Comparison of ENCODE assay signal across 9 cellular contexts in genomic region chr1:65421341-65422174, GRCh38. TPM values are rescaled to one million over a fixed set of nuclear protein-coding genes. Genes with fewer than 3 reads are reported as not detected.
DNase-seq lines count a peak whose midpoint lies in the region; ATAC-seq and TF ChIP-seq lines count a peak whose summit lies in the region.
"Had no signal": no experiment of that assay in that cellular context is flagged by ENCODE, and none has a peak within 500 bp of the region (broad histone marks: within the 10 kb centered on the region; RNA-seq: fewer than 3 reads in every experiment).

No MANE protein-coding gene starts in this region.

- WGBS in ectodermal cell, 2 experiments = 35 to 37% methylated on average over 9 to 14 of the region's 14 CpGs

- H4K20me1 ChIP-seq in DND-41 (ENCODE audit: insufficient read depth, low read length) (no peaks in the 10 kb centered on the region), osteoblast (ENCODE audit: insufficient read depth, low read length) (no peaks in the 10 kb centered on the region)

- peaks cover 20% of the 10 kb centered on the region for H3K36me3 Mint-ChIP-seq in activated CD8-positive, alpha-beta T cell treated with anti-CD3 and anti-CD28 coated beads for 36 hours (ENCODE audit: low read depth)

- peak overlapping the region; percentile 84 for H2AFZ ChIP-seq in DND-41 (ENCODE audit: low read depth, low read length)
- H2AFZ ChIP-seq in osteoblast (ENCODE audit: low read length) = peak overlapping the region; percentile 83

- no peak overlapping the region for H3K4me3 Mint-ChIP-seq in activated CD8-positive, alpha-beta T cell treated with anti-CD3 and anti-CD28 coated beads for 36 hours
- H3K4me3 Mint-ChIP-seq: activated naive CD8-positive, alpha-beta T cell treated with anti-CD3 and anti-CD28 coated beads, Interleukin-2, amount 10 ng/mL, durations not matched to agents 7 days and 5 days had no signal

- peak overlapping the region; percentile 73 for H3K9ac ChIP-seq in DND-41 (ENCODE audit: low read depth, low read length)

- H3K4me1 ChIP-seq in DND-41 (ENCODE audit: insufficient read depth, low read length) (peaks cover 29% of the 10 kb centered on the region), ectodermal cell (ENCODE audit: control insufficient read depth, insufficient read depth, low read length) (peaks cover 8% of the 10 kb centered on the region), osteoblast (ENCODE audit: insufficient read depth, low read length) (peaks cover 58% of the 10 kb centered on the region)

- H3K27me3 ChIP-seq in DND-41 (ENCODE audit: insufficient read depth, low read length, poor library complexity) (no peaks in the 10 kb centered on the region), ectodermal cell (ENCODE audit: control insufficient read depth, insufficient read depth, low read length, poor library complexity, severe bottlenecking) (no peaks in the 10 kb centered on the region), osteoblast (ENCODE audit: insufficient read depth, low read length) (no peaks in the 10 kb centered on the region)

- H3K4me1 Mint-ChIP-seq in activated CD8-positive, alpha-beta T cell treated with anti-CD3 and anti-CD28 coated beads for 36 hours (ENCODE audit: low read depth) = peaks cover 6% of the 10 kb centered on the region

- no peak for ATAC-seq in DND-41 (ENCODE audit: insufficient read depth, low read depth)
- no peak for ATAC-seq in activated CD8-positive, alpha-beta T cell treated with anti-CD3 and anti-CD28 coated beads for 36 hours

- CTCF ChIA-PET in activated CD8-positive, alpha-beta T cell treated with anti-CD3 and anti-CD28 coated beads for 36 hours (lab: Charles Lee) = interaction anchor here (1.0 to 1.5 kb wide), 2 partner anchors 9 to 28 kb away, joined by 3 to 10 read pairs; no protein-coding TSS in a partner anchor

- POLR2A ChIA-PET in activated CD8-positive, alpha-beta T cell treated with anti-CD3 and anti-CD28 coated beads for 36 hours (lab: Charles Lee) = no interaction called here

- H3K4me2 ChIP-seq in DND-41 (ENCODE audit: insufficient read depth, low read length) (peak overlapping the region; percentile 60), osteoblast (ENCODE audit: insufficient read depth, low read length) (peak overlapping the region; percentile 87)

- TF ChIP-seq CTCF in DND-41 (IDR thresholded peaks at IDR 0.05; ENCODE audit: borderline replicate concordance, extremely low read depth, low read length, poor library complexity, severe bottlenecking) (no peak), osteoblast (IDR thresholded peaks at IDR 0.05; ENCODE audit: extremely low read depth, low read depth, low read length) (no peak)
- no peak for TF ChIP-seq CTCF in activated CD8-positive, alpha-beta T cell treated with anti-CD3 and anti-CD28 coated beads for 36 hours (IDR thresholded peaks at IDR 0.05)

- peak overlapping the region; percentile 81 for H3K27ac ChIP-seq in DND-41 (ENCODE audit: low read length)
- peak overlapping the region; percentile 96 for H3K27ac ChIP-seq in ectodermal cell (ENCODE audit: insufficient read depth, low read depth, low read length, poor library complexity, severe bottlenecking)
- H3K27ac ChIP-seq in osteoblast (ENCODE audit: low read depth, low read length) = peak overlapping the region; percentile 93

- intact Hi-C loops in activated CD8-positive, alpha-beta T cell treated with anti-CD3 and anti-CD28 coated beads for 36 hours (cut with micrococcal nuclease) = loop anchor here (5.0 kb wide), 1 partner anchor 169 kb away; no protein-coding TSS in a partner anchor

- H3K27me3 Mint-ChIP-seq in activated CD8-positive, alpha-beta T cell treated with anti-CD3 and anti-CD28 coated beads for 36 hours = no peaks in the 10 kb centered on the region

- H3K4me3 ChIP-seq in DND-41 (ENCODE audit: low read depth in 1 of 2, low read length in 2 of 2) (peak overlapping the region; percentile 70 to 81), ectodermal cell (ENCODE audit: insufficient read depth, low read depth, low read length) (peak overlapping the region; percentile 70), osteoblast (ENCODE audit: insufficient read depth, low read length) (peak overlapping the region; percentile 89)

- no peak overlapping the region for H3K27ac Mint-ChIP-seq in activated CD8-positive, alpha-beta T cell treated with anti-CD3 and anti-CD28 coated beads for 36 hours
- H3K27ac Mint-ChIP-seq: activated naive CD8-positive, alpha-beta T cell treated with anti-CD3 and anti-CD28 coated beads, Interleukin-2, amount 10 ng/mL, durations not matched to agents 7 days and 5 days had no signal

- H3K36me3 ChIP-seq in DND-41 (ENCODE audit: insufficient read depth, low read length) = peaks cover 18% of the 10 kb centered on the region
- peaks cover 8% of the 10 kb centered on the region for H3K36me3 ChIP-seq in ectodermal cell (ENCODE audit: control insufficient read depth, insufficient read depth, low read length)
- peaks cover 12% of the 10 kb centered on the region for H3K36me3 ChIP-seq in osteoblast (ENCODE audit: insufficient read depth, low read length)

- H3K79me2 ChIP-seq in DND-41 (ENCODE audit: insufficient read depth, low read length) = peaks cover 21% of the 10 kb centered on the region
- H3K79me2 ChIP-seq in osteoblast (ENCODE audit: insufficient read depth, low read length) = peaks cover 50% of the 10 kb centered on the region

- DNase-seq in DND-41 (no peak), NCI-H69 (lab: John Stamatoyannopoulos, UW) (peak; percentile 44), osteoblast (ENCODE audit: insufficient read length, low spot score, missing footprints) (peak; percentile 21), NCI-H345 (lab: John Stamatoyannopoulos, UW) (no peak), GOT3 (lab: John Stamatoyannopoulos, UW) (no peak)
- DNase-seq in stimulated activated CD4-positive, alpha-beta T cell treated with anti-CD3 and anti-CD28 coated beads, Interleukin-4, amount 100 ng/mL, for 1 hour = no peak
- no peak for DNase-seq in activated CD8-positive, alpha-beta T cell treated with anti-CD3 and anti-CD28 coated beads for 36 hours
- DNase-seq: activated naive CD8-positive, alpha-beta T cell treated with anti-CD3 and anti-CD28 coated beads, Interleukin-2, amount 10 ng/mL, durations not matched to agents 7 days and 5 days had no signal

- no peaks in the 10 kb centered on the region for H3K9me3 Mint-ChIP-seq in activated CD8-positive, alpha-beta T cell treated with anti-CD3 and anti-CD28 coated beads for 36 hours
- H3K9me3 Mint-ChIP-seq: activated naive CD8-positive, alpha-beta T cell treated with anti-CD3 and anti-CD28 coated beads, Interleukin-2, amount 10 ng/mL, durations not matched to agents 7 days and 5 days had no signal

- H3K9me3 ChIP-seq in DND-41 (ENCODE audit: insufficient read depth, low read length, severe bottlenecking) (no peaks in the 10 kb centered on the region), ectodermal cell (ENCODE audit: control insufficient read depth, low read length) (no peaks in the 10 kb centered on the region), osteoblast (ENCODE audit: low read depth, low read length) (no peaks in the 10 kb centered on the region)

RNA-seq across cellular contexts. Expression of gene LEPR, which starts 1.1 kb away (rescaled TPM):
- polyA plus RNA-seq in ectodermal cell (2013, experiment 1 of 4) = 4.0 TPM
- 3.3 TPM for polyA plus RNA-seq in ectodermal cell (2013, experiment 2 of 4)
- polyA plus RNA-seq in ectodermal cell (2013, experiment 3 of 4) = 4.4 TPM
- 4.3 TPM for polyA plus RNA-seq in ectodermal cell (2013, experiment 4 of 4)
- 169 and 235 TPM in 2 replicates for total RNA-seq in osteoblast
- total RNA-seq in activated CD8-positive, alpha-beta T cell treated with anti-CD3 and anti-CD28 coated beads for 36 hours = 1 to 10 TPM; 3.0 TPM

RNA-seq across cellular contexts. Expression of gene LEPROT, which starts 1.1 kb away (rescaled TPM):
- 44.4 TPM for polyA plus RNA-seq in ectodermal cell (2013, experiment 1 of 4)
- 46.3 TPM for polyA plus RNA-seq in ectodermal cell (2013, experiment 2 of 4)
- 29.6 TPM for polyA plus RNA-seq in ectodermal cell (2013, experiment 3 of 4)
- polyA plus RNA-seq in ectodermal cell (2013, experiment 4 of 4) = 34.5 TPM
- 87.9 and 111 TPM in 2 replicates for total RNA-seq in osteoblast
- 10 to 100 TPM; 11.3 to 12.6 TPM for total RNA-seq in activated CD8-positive, alpha-beta T cell treated with anti-CD3 and anti-CD28 coated beads for 36 hours

Comparison
In these comparisons a context has a peak if more than half of its experiments do, and no peak if none do; other contexts are left out.
1. DNase-seq: peak in NCI-H69 (single experiment) and osteoblast (single experiment); none in DND-41 (single experiment), stimulated activated CD4-positive, alpha-beta T cell treated with anti-CD3 and anti-CD28 coated beads, Interleukin-4, amount 100 ng/mL, for 1 hour (single experiment), NCI-H345 (single experiment), GOT3 (single experiment) and activated CD8-positive, alpha-beta T cell treated with anti-CD3 and anti-CD28 coated beads for 36 hours (single experiment).
2. RNA of gene LEPR, which starts 1.1 kb away (total RNA-seq): 169 to 235 TPM in osteoblast; 3.0 TPM in activated CD8-positive, alpha-beta T cell treated with anti-CD3 and anti-CD28 coated beads for 36 hours; every median in the first group is over 10 times any median in the second.
3. Peak in every context shown above with its lines, with median percentiles within 50 percentile points of each other: H3K27ac ChIP-seq and H3K4me3 ChIP-seq.